ENCODE assay signal across 1 cellular context in the genomic region with DNA sequence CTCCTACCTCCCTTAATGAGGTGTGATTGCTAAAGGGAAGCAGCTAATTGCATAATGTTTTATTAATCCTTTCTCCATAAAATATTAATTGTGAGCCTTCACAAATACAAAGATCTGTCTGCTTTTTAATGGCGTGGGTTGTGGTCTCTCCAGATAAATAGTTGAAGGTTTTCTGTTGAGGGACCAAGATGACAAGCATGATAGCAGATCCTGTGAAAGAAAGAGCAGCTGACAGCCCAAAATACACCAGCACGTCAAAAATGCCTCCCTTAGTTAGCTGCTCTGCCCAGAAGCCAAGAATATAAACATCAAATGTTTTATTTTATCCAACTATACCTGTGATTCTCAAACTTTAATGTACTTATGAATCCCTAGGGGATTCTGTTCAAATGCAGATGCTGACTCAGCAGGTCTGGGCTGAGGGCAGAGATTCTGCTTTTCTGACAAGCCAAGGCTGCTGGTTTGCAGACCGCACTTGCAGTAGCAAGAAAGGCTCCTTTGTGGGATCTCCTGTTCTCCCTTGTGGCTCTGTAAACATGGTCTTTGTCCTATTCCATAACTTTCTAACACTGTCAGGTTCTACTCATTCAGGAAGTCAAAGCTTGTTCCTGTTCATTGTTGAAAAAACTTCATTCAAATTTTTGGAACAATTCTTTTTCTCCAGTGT.
TF ChIP-seq lines count a peak whose summit lies in the region.

No MANE protein-coding gene starts in this region.

TF ChIP-seq in K562, 482 proteins besides CTCF, POLR2A, EP300 and RAD21 (continued from another document):
- TF ChIP-seq CREB5 (CRISPR knock-in tag; IDR thresholded peaks at IDR 0.05) (no peak), FOXP1 (CRISPR knock-in tag; IDR thresholded peaks at IDR 0.05) (no peak), HDAC6 (IDR thresholded peaks at IDR 0.05; ENCODE audit: low read depth, low read length) (no peak), ZNF75A (CRISPR knock-in tag; IDR thresholded peaks at IDR 0.05) (no peak)
